8 cellular contexts compared by ENCODE assay signal in the genomic region with DNA sequence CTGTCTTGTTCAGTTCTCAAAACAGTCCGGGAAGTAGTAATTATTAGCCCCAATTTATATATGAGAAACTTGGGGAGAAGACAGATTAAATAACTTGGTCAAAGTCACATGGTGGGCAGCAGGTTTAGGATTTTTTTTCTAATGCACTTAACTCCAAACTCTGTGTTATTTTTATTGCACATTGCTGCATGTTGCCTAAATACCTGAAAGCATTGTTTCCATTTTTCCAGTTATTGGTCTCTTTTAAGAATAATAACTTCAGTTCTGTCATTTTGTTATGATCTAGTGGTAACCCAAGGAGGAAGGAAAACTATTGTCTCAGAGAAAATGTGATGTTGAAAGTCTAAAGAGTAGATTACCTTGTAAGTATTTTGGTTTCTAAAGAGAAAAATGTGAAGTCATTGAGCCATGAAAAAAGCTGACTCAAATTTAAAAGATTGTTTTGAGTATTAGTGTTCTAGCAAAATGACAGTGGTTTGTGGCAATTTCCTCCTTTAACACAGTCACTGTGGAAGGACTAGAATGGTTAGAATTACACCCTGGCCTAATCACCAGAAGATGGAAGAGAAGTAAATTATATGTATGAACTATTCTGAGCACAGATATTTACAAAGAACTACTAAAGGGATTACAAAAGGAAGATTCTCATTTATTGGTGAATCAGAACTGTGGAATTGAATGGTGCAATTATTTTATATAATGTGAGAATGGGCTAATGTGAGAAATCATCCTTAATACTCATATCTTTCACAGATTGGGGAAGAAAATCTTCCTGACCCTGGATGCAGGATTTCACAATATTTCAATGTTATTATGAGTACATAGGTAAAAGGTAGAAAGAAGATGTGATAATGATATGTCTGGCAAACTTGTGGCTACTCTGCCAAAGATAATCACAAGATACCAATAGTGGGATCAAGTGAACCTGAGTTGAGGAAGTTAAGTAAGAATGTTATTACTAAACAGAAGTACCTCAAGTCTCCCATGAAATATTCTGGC. TPM values are rescaled to one million over a fixed set of nuclear protein-coding genes. Genes with fewer than 3 reads are reported as not detected.
DNase-seq lines count a peak whose midpoint lies in the region; ATAC-seq, FAIRE-seq and TF ChIP-seq lines count a peak whose summit lies in the region.
"Had no signal": no experiment of that assay in that cellular context is flagged by ENCODE, and none has a peak within 500 bp of the region (broad histone marks: within the 10 kb centered on the region; RNA-seq: fewer than 3 reads in every experiment).

No MANE protein-coding gene starts in this region.

- no peak for FAIRE-seq in frontal cortex (lab: Jason Lieb, UNC)

- H4K20me1 ChIP-seq in smooth muscle cell (ENCODE audit: low read depth), result no peaks in the 10 kb centered on the region

- no peak for TF ChIP-seq CTCF in Panc1 (IDR thresholded peaks at IDR 0.05)
- TF ChIP-seq CTCF in smooth muscle cell (IDR thresholded peaks at IDR 0.05; ENCODE audit: borderline replicate concordance, insufficient read depth, poor library complexity, severe bottlenecking), result no peak

- peak overlapping the region; percentile 15 for H3K4me2 ChIP-seq in smooth muscle cell

- no peaks in the 10 kb centered on the region for H3K27me3 ChIP-seq in Panc1 (ENCODE audit: control insufficient read depth, insufficient read depth, low read length)
- H3K27me3 ChIP-seq in smooth muscle cell (ENCODE audit: low read depth), result no peaks in the 10 kb centered on the region

- POLR2A ChIA-PET in Panc1 (lab: Charles Lee), result no interaction called here

- CTCF ChIA-PET in Panc1 (lab: Charles Lee), result no interaction called here

- H3K4me3 ChIP-seq in Panc1 (ENCODE audit: low read depth in 2 of 2, low read length in 2 of 2) (no peak overlapping the region), smooth muscle cell (no peak overlapping the region)

- H3K36me3 ChIP-seq in Panc1 (ENCODE audit: control insufficient read depth, insufficient read depth, low read length), result no peaks in the 10 kb centered on the region
- H3K36me3 ChIP-seq in smooth muscle cell (ENCODE audit: low read depth), result no peaks in the 10 kb centered on the region

- in situ Hi-C loops in Panc1 (cut with HindIII; ENCODE audit: low pct_unique_long_range_greater_than_20kb, low sequenced_read_pairs), result no loop called here

- H3F3A ChIP-seq in smooth muscle cell (ENCODE audit: low read depth), result peaks cover 4% of the 10 kb centered on the region

- peak; percentile 90 for ATAC-seq in GM19035 (IDR thresholded peaks at IDR 0.05; ENCODE audit: unreplicated experiment)
- peak; percentile 92 for ATAC-seq in HG02973 (IDR thresholded peaks at IDR 0.05; ENCODE audit: unreplicated experiment)
- no peak for ATAC-seq in Panc1
- ATAC-seq: left colon had no signal

- H3K9me3 ChIP-seq in Panc1 (ENCODE audit: control insufficient read depth, insufficient read depth, low read depth, low read length) (peaks cover 3% of the 10 kb centered on the region; the same call in 1 of the 2 replicates), smooth muscle cell (replicated peaks; ENCODE audit: low read depth) (no peaks in the 10 kb centered on the region)

- WGBS in smooth muscle cell (ENCODE audit: low lambda C conversion rate), result 88% methylated on average over 1 of the region's 1 CpG

- no peaks in the 10 kb centered on the region for H3K4me1 ChIP-seq in Panc1 (ENCODE audit: control insufficient read depth, insufficient read depth, low read length)
- no peaks in the 10 kb centered on the region for H3K4me1 ChIP-seq in smooth muscle cell (ENCODE audit: low read depth)

- DNase-seq in Panc1 (ENCODE audit: low read depth, low spot score), result no peak
- no peak for DNase-seq in smooth muscle cell (lab: John Stamatoyannopoulos, UW; ENCODE audit: unreplicated experiment)
- no peak for DNase-seq in frontal cortex (ENCODE audit: low spot score in 2 of 2)
- no peak for DNase-seq in NCI-H226
- no peak for DNase-seq in NCI-H774 (lab: John Stamatoyannopoulos, UW)
- DNase-seq: left colon had no signal

- no peaks in the 10 kb centered on the region for H3K79me2 ChIP-seq in smooth muscle cell (ENCODE audit: low read depth)

- no peak overlapping the region for H2AFZ ChIP-seq in smooth muscle cell (ENCODE audit: low read depth)

- BruUV-seq in Panc1 (replicated peaks; lab: Mats Ljungman, UMichigan), result no TSS peak

- H3K9ac ChIP-seq in smooth muscle cell (ENCODE audit: low read depth), result no peak overlapping the region

- intact Hi-C loops in Panc1 (cut with micrococcal nuclease; ENCODE audit: unreplicated experiment), result no loop called here

- H3K27ac ChIP-seq in Panc1 (ENCODE audit: low read length), result peak overlapping the region; percentile 29; the same call in 1 of the 2 replicates
- peak overlapping the region; percentile 62 for H3K27ac ChIP-seq in smooth muscle cell (ENCODE audit: low read depth)

RNA-seq across cellular contexts. Expression of a gene that starts 21.7 kb away (rescaled TPM):
- 0.82 TPM for total RNA-seq in Panc1 (2021; ENCODE audit: unreplicated experiment)
- polyA plus RNA-seq in Panc1 (2012; ENCODE audit: insufficient read length), result 1.4 TPM
- 28.7 and 37.9 TPM in 2 replicates for total RNA-seq in smooth muscle cell
- 8.7 and 10.2 TPM in 2 replicates for polyA plus RNA-seq in smooth muscle cell
- 0.41 TPM for total RNA-seq in frontal cortex

Comparison
In these comparisons a context has a peak if more than half of its experiments do, and no peak if none do; other contexts are left out.
1. RNA of a gene that starts 21.7 kb away (total RNA-seq): 28.7 to 37.9 TPM in smooth muscle cell; 0.82 TPM in Panc1 (single experiment) and 0.41 TPM in frontal cortex (single experiment); every median in the first group is over 10 times any median in the second.